8 cellular contexts compared by ENCODE assay signal in genomic region chr19:2475702-2476450, GRCh38. TPM values are rescaled to one million over a fixed set of nuclear protein-coding genes. Genes with fewer than 3 reads are reported as not detected.
DNase-seq lines count a peak whose midpoint lies in the region; ATAC-seq, FAIRE-seq and TF ChIP-seq lines count a peak whose summit lies in the region.

A gene with protein sequence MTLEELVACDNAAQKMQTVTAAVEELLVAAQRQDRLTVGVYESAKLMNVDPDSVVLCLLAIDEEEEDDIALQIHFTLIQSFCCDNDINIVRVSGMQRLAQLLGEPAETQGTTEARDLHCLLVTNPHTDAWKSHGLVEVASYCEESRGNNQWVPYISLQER (plus strand): TSS chr19:2476127. CDS start chr19:2476359, 232 bp downstream.

- H4K20me1 ChIP-seq in H1 (replicated peaks in 1 of 2; ENCODE audit: control insufficient read depth in 1 of 2, insufficient read depth in 2 of 2, low read length in 2 of 2), result peaks cover 12% of the 10 kb centered on the region in 2 experiments

- peak within 1 kb of the TSS; percentile 77; the same call in 1 of the 2 replicates for H4K8ac ChIP-seq in H1 (ENCODE audit: extremely low read depth, insufficient read depth, low read length)
- H4K8ac ChIP-seq in mesenchymal stem cell (ENCODE audit: low read length), result peak within 1 kb of the TSS; percentile 59

- H2AK5ac ChIP-seq in H1 (ENCODE audit: low read depth, low read length) (no peak within 1 kb of the TSS), mesenchymal stem cell (ENCODE audit: low read length, severe bottlenecking) (peak within 1 kb of the TSS; percentile 42)

- TF ChIP-seq EP300 in H1 (IDR thresholded peaks at IDR 0.05; ENCODE audit: borderline replicate concordance in 1 of 2, low read depth in 2 of 2, low read length in 2 of 2), result no peak

- no peaks in the 10 kb centered on the region for H3K9me3 ChIP-seq in NT2/D1 (ENCODE audit: insufficient read depth, low read length)
- no peaks in the 10 kb centered on the region for H3K9me3 ChIP-seq in H1 (ENCODE audit: insufficient read depth in 2 of 2, low read depth in 1 of 2, low read length in 1 of 2)
- H3K9me3 ChIP-seq in mesenchymal stem cell (ENCODE audit: control insufficient read depth, low read length), result no peaks in the 10 kb centered on the region

- FAIRE-seq in HTR-8/SVneo (lab: Jason Lieb, UNC) (peak; percentile 4), H1 (lab: Jason Lieb, UNC) (peak; percentile 24)

- H3K36me3 ChIP-seq in NT2/D1 (ENCODE audit: insufficient read depth, insufficient read length, low read length), result peaks cover 23% of the 10 kb centered on the region
- H3K36me3 ChIP-seq in H1 (ENCODE audit: control insufficient read depth in 2 of 4, insufficient read depth in 4 of 4, low read length in 3 of 4), result peaks cover 0 to 5% (median 0%) of the 10 kb centered on the region in 4 experiments; a peak in 1 of 8 replicates
- H3K36me3 ChIP-seq in mesenchymal stem cell (ENCODE audit: control insufficient read depth in 1 of 2, insufficient read depth in 2 of 2, low read depth in 1 of 2, low read length in 2 of 2), result peaks cover 4 to 18% of the 10 kb centered on the region in 2 experiments

- H3K27me3 ChIP-seq in NT2/D1 (ENCODE audit: insufficient read depth, insufficient read length), result peaks cover 2% of the 10 kb centered on the region
- H3K27me3 ChIP-seq in H1 (replicated peaks in 1 of 4; ENCODE audit: control insufficient read depth in 3 of 4, extremely low read depth in 1 of 4, insufficient read depth in 3 of 4, low read length in 3 of 4), result peaks cover 10 to 40% (median 34%) of the 10 kb centered on the region in 4 experiments
- H3K27me3 ChIP-seq in mesenchymal stem cell (ENCODE audit: control insufficient read depth in 1 of 2, insufficient read depth in 1 of 2, low read length in 2 of 2), result no peaks in the 10 kb centered on the region

- H3K9ac ChIP-seq in NT2/D1 (ENCODE audit: insufficient read length, low read depth) (peak within 1 kb of the TSS; percentile 92), H1 (replicated peaks in 1 of 4; ENCODE audit: extremely low read depth in 1 of 4, low read depth in 3 of 4, low read length in 3 of 4) (peak within 1 kb of the TSS in 2 of 4 experiments; percentile 42 to 84; a peak in 4 of 7 replicates), mesenchymal stem cell (ENCODE audit: low read length) (peak within 1 kb of the TSS; percentile 92)

- peaks cover 0 to 7% of the 10 kb centered on the region in 2 experiments; a peak in 1 of 4 replicates for H3K79me2 ChIP-seq in H1 (ENCODE audit: control insufficient read depth in 1 of 2, insufficient read depth in 2 of 2, low read length in 2 of 2)

- 1% methylated on average over 53 of the region's 70 CpGs; no CpG with 5 or more reads in 1 of the 2 experiments for WGBS in H1 (ENCODE audit: extremely low coverage in 1 of 2, insufficient coverage in 1 of 2, insufficient read length in 1 of 2, insufficient replicate concordance in 2 of 2, low coverage in 1 of 2, low lambda C conversion rate in 2 of 2, missing lambda C conversion rate in 1 of 2), 2 experiments
- under 1% methylated on average over 69 of the region's 70 CpGs for WGBS in mesenchymal stem cell

- no peak within 1 kb of the TSS for H2BK15ac ChIP-seq in H1 (ENCODE audit: low read length)
- peak within 1 kb of the TSS; percentile 74 for H2BK15ac ChIP-seq in mesenchymal stem cell (ENCODE audit: low read depth, poor library complexity, severe bottlenecking)

- CTCF ChIA-PET in H1 (lab: Charles Lee; ENCODE audit: partially characterized antibody), result interaction anchor here (0.6 to 8.0 kb wide), 17 partner anchors 10 to 1735 kb away, joined by 3 to 96 read pairs (median 4); no protein-coding TSS in a partner anchor

- TF ChIP-seq CTCF in H1 (IDR thresholded peaks at IDR 0.05; ENCODE audit: control extremely low read depth in 1 of 3, insufficient read depth in 1 of 3, low read depth in 1 of 3, low read length in 3 of 3), result no peak

- no peak within 1 kb of the TSS for H3K56ac ChIP-seq in H1 (replicated peaks; ENCODE audit: insufficient read length, low read depth, low read length)

- peak; percentile 33 for ATAC-seq in GM19468 (IDR thresholded peaks at IDR 0.05; ENCODE audit: extremely low read depth, unreplicated experiment)

- peak; percentile 100 for TF ChIP-seq POLR2A in H1 (IDR thresholded peaks at IDR 0.05; ENCODE audit: control extremely low read depth in 1 of 2, low read depth in 2 of 2, low read length in 2 of 2)

- peak within 1 kb of the TSS; percentile 60; the same call in 1 of the 2 replicates for H2BK5ac ChIP-seq in H1 (ENCODE audit: low read depth, low read length)
- peak within 1 kb of the TSS; percentile 90 for H2BK5ac ChIP-seq in mesenchymal stem cell (ENCODE audit: low read depth, low read length, poor library complexity, severe bottlenecking)

- POLR2A ChIA-PET in H1 (lab: Charles Lee; ENCODE audit: partially characterized antibody), result interaction anchor here (0.6 to 9.2 kb wide), 73 partner anchors 8 to 895 kb away, joined by 3 to 216 read pairs (median 6); partner anchors contain the start of genes LMNB2, SGTA, SLC39A3 and TIMM13

- H3K79me1 ChIP-seq in H1 (ENCODE audit: low read depth, low read length), result peaks cover 4% of the 10 kb centered on the region; the same call in 1 of the 2 replicates
- H3K79me1 ChIP-seq in mesenchymal stem cell (replicated peaks; ENCODE audit: low read length, poor library complexity, severe bottlenecking), result peaks cover 2% of the 10 kb centered on the region

- H3K4ac ChIP-seq in H1 (replicated peaks; ENCODE audit: insufficient read length, low read depth, low read length) (no peak within 1 kb of the TSS), mesenchymal stem cell (ENCODE audit: low read depth in 1 of 2, low read length in 2 of 2) (peak within 1 kb of the TSS; percentile 59 to 89)

- H3K14ac ChIP-seq in H1 (ENCODE audit: insufficient read length) (no peak within 1 kb of the TSS), mesenchymal stem cell (ENCODE audit: low read length in 2 of 2) (peak within 1 kb of the TSS; percentile 18 to 96)

- peak within 1 kb of the TSS; percentile 74 for H3K4me3 ChIP-seq in NT2/D1 (ENCODE audit: insufficient read length, low read depth)
- H3K4me3 ChIP-seq in H1 (ENCODE audit: extremely low read depth in 1 of 4, insufficient read depth in 2 of 4, low read depth in 3 of 4, low read length in 4 of 4), result peak within 1 kb of the TSS; percentile 56 to 81 (median 76)
- H3K4me3 ChIP-seq in mesenchymal stem cell (ENCODE audit: insufficient read depth in 1 of 2, low read depth in 1 of 2, low read length in 2 of 2), result peak within 1 kb of the TSS; percentile 80 to 99

- H3K4me2 ChIP-seq in H1 (ENCODE audit: insufficient read depth in 1 of 2, low read depth in 2 of 2, low read length in 2 of 2) (peak within 1 kb of the TSS; percentile 87 to 94), mesenchymal stem cell (ENCODE audit: low read length, poor library complexity, severe bottlenecking) (peak within 1 kb of the TSS; percentile 86)

- H3K18ac ChIP-seq in H1 (ENCODE audit: extremely low read depth, low read length) (peak within 1 kb of the TSS; percentile 78; the same call in 1 of the 2 replicates), mesenchymal stem cell (ENCODE audit: low read depth in 1 of 2, low read length in 2 of 2) (peak within 1 kb of the TSS; percentile 88 to 97)

- H2BK20ac ChIP-seq in H1 (ENCODE audit: low read length), result no peak within 1 kb of the TSS

- no peak within 1 kb of the TSS for H4K91ac ChIP-seq in H1 (replicated peaks; ENCODE audit: insufficient read length, low read length)
- H4K91ac ChIP-seq in mesenchymal stem cell (ENCODE audit: low read length), result peak within 1 kb of the TSS; percentile 69

- no peak within 1 kb of the TSS for H4K5ac ChIP-seq in H1 (ENCODE audit: insufficient read length, low read depth, low read length)

- H3K23me2 ChIP-seq in H1 (ENCODE audit: low read depth, low read length), result peaks cover 22% of the 10 kb centered on the region; the same call in 1 of the 2 replicates

- H2BK12ac ChIP-seq in H1 (ENCODE audit: low read depth, low read length) (0 out of 2 replicates have a peak within 1 kb of the TSS, but pooled peaks have one; percentile 81), mesenchymal stem cell (ENCODE audit: low read length in 2 of 2) (peak within 1 kb of the TSS; percentile 61 to 96)

- H3K23ac ChIP-seq in H1 (ENCODE audit: insufficient read length) (no peak within 1 kb of the TSS), mesenchymal stem cell (ENCODE audit: low read length in 2 of 2) (peak within 1 kb of the TSS; percentile 9 to 79)

- H3K4me1 ChIP-seq in NT2/D1 (ENCODE audit: insufficient read depth, insufficient read length), result peaks cover 10% of the 10 kb centered on the region
- H3K4me1 ChIP-seq in H1 (replicated peaks in 1 of 4; ENCODE audit: control insufficient read depth in 3 of 4, insufficient read depth in 4 of 4, low read length in 3 of 4), result peaks cover 0 to 14% (median 13%) of the 10 kb centered on the region in 4 experiments; a peak in 6 of 7 replicates
- H3K4me1 ChIP-seq in mesenchymal stem cell (ENCODE audit: control insufficient read depth, insufficient read depth, low read depth, low read length), result peaks cover 21% of the 10 kb centered on the region

- H2BK120ac ChIP-seq in H1 (replicated peaks; ENCODE audit: low read depth, low read length) (peak within 1 kb of the TSS; percentile 18), mesenchymal stem cell (ENCODE audit: low read depth, low read length) (peak within 1 kb of the TSS; percentile 78)

- no peak within 1 kb of the TSS for H2AFZ ChIP-seq in H1 (ENCODE audit: low read length)
- no peak within 1 kb of the TSS for H2AFZ ChIP-seq in mesenchymal stem cell (ENCODE audit: low read depth, low read length)

- no peak for TF ChIP-seq RAD21 in H1 (IDR thresholded peaks at IDR 0.05 in 1 of 2, conservative IDR thresholded peaks at IDR 0.05 in 1 of 2; ENCODE audit: low read depth in 2 of 2, low read length in 2 of 2)

- peak; percentile 94 for DNase-seq in CMK (ENCODE audit: low read depth)
- DNase-seq in HTR-8/SVneo (ENCODE audit: insufficient read length, low spot score), result peak; percentile 97
- DNase-seq in NT2/D1 (ENCODE audit: low read depth, low spot score), result peak; percentile 92
- DNase-seq in activated CD8-positive, alpha-beta memory T cell treated with anti-CD3 and anti-CD28 coated beads for 48 hours (ENCODE audit: low read depth in 2 of 3, low spot score in 2 of 3), result peak; percentile 93 to 98 (median 96)
- peak; percentile 90 to 97 for DNase-seq in H1 (ENCODE audit: low read depth in 1 of 2, low spot score in 2 of 2)
- DNase-seq in mesenchymal stem cell, result peak; percentile 98
- DNase-seq in stimulated activated CD8-positive, alpha-beta memory T cell treated with anti-CD3 and anti-CD28 coated beads, Interleukin-12 subunit alpha, Interleukin-12 subunit beta, amount 100 ng/mL, for 24 hours (ENCODE audit: extremely low read depth), result peak; percentile 88

- H3K27ac ChIP-seq in H1 (ENCODE audit: low read depth, low read length), result no peak within 1 kb of the TSS
- H3K27ac ChIP-seq in mesenchymal stem cell (ENCODE audit: low read length, poor library complexity, severe bottlenecking), result peak within 1 kb of the TSS; percentile 95

RNA-seq across cellular contexts. Expression of the gene that starts here (rescaled TPM):
- total RNA-seq in H1 (2021; fragmentation: NEBNext Ultra II Directional; extraction: Animal tissue kit (Norgen Biotek cat#: 25700)), result 11.0 and 11.4 TPM in 2 replicates
- 7.4 and 12.1 TPM in 2 replicates for polyA plus RNA-seq in H1 (2011; rRNA removed)
- polyA plus RNA-seq in H1 (2011; cell fraction: cytosol; rRNA removed), result 12.6 TPM
- 18.4 TPM for polyA plus RNA-seq in H1 (2011; cell fraction: nucleus; rRNA removed)
- polyA plus RNA-seq in H1 (2012, experiment 1 of 2), result 4.8 to 6.5 TPM (median 5.8 TPM) in 4 replicates
- polyA plus RNA-seq in H1 (2012, experiment 2 of 2), result 5.3 TPM
- polyA plus RNA-seq in H1 (2013, experiment 1 of 2), result 7.8 TPM
- 8.5 TPM for polyA plus RNA-seq in H1 (2013, experiment 2 of 2)
- polyA minus RNA-seq in H1 (2011; rRNA and poly(A)+ RNA removed), result 7.5 and 8.3 TPM in 2 replicates
- polyA minus RNA-seq in H1 (2011; cell fraction: cytosol; rRNA and poly(A)+ RNA removed), result 13.9 TPM
- 47.7 TPM for polyA minus RNA-seq in H1 (2011; cell fraction: nucleus; rRNA and poly(A)+ RNA removed)
- 57.8 TPM for polyA plus RNA-seq in mesenchymal stem cell (2013, experiment 1 of 2)
- 51.9 TPM for polyA plus RNA-seq in mesenchymal stem cell (2013, experiment 2 of 2)
